In the genomic region with DNA sequence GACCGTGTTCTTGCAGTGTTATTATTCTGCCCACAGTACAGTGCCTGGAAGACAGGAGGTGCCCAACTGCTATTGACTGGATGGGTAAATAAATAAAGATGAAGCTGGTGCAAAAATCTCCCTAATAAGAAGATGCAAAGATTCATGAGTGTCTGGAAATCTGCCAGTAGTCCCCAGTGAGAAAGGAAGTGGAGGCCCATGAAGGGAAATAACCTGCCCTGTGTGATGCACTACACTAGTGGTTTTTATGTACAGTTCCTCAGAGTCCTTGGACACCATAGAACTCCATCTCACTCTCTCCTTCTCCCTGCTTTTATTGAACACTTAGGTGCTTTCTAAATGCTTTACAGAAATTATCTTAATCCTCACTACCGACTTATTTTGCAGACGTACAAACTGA, we compare ENCODE assay signal across 19 cellular contexts. TPM values are rescaled to one million over a fixed set of nuclear protein-coding genes. Genes with fewer than 3 reads are reported as not detected.
DNase-seq lines count a peak whose midpoint lies in the region; ATAC-seq and TF ChIP-seq lines count a peak whose summit lies in the region.
"Had no signal": no experiment of that assay in that cellular context is flagged by ENCODE, and none has a peak within 500 bp of the region (broad histone marks: within the 10 kb centered on the region; RNA-seq: fewer than 3 reads in every experiment).

No MANE protein-coding gene starts in this region.

- H3K4me3 ChIP-seq in CD4-positive, alpha-beta memory T cell (ENCODE audit: low read length in 2 of 2), result no peak overlapping the region
- H3K4me3 ChIP-seq: GM23338, heart left ventricle, Peyer's patch, skin epidermis had no signal

- DNase-seq in CD4-positive, alpha-beta memory T cell, result peak; percentile 43 to 56 (median 56)
- no peak for DNase-seq in activated CD8-positive, alpha-beta T cell treated with anti-CD3 and anti-CD28 coated beads, Interleukin-2, amount 10 ng/mL, durations not matched to agents 7 days and 5 days
- DNase-seq in DMS 273 treated with DMSO at 0.1 percent for 48 hours (lab: John Stamatoyannopoulos, UW) (no peak), NCI-H1092 (lab: John Stamatoyannopoulos, UW) (no peak), AG08396 (ENCODE audit: low spot score) (no peak), WTC11 (ENCODE audit: low spot score) (no peak)
- DNase-seq: activated T-cell treated with anti-CD3 and anti-CD28 coated beads for 4 hours, amniotic stem cell, DMS153, heart left ventricle, NCI-H187 treated with DMSO at 0.1 percent for 48 hours, NCI-H526, Peyer's patch, substantia nigra had no signal

- no peak for TF ChIP-seq CTCF in WTC11 (IDR thresholded peaks at IDR 0.05)

- H3K9me3 Mint-ChIP-seq in CD4-positive, alpha-beta memory T cell, result no peaks in the 10 kb centered on the region
- peaks cover 19% of the 10 kb centered on the region for H3K9me3 Mint-ChIP-seq in activated CD8-positive, alpha-beta T cell treated with anti-CD3 and anti-CD28 coated beads, Interleukin-2, amount 10 ng/mL, durations not matched to agents 7 days and 5 days (ENCODE audit: insufficient read depth)
- peaks cover 10% of the 10 kb centered on the region for H3K9me3 Mint-ChIP-seq in WTC11
- H3K9me3 Mint-ChIP-seq: GM23338 had no signal

- H3K4me1 ChIP-seq in CD4-positive, alpha-beta memory T cell (ENCODE audit: insufficient read depth, low read length), result peaks cover 28% of the 10 kb centered on the region

- ATAC-seq in GM18511 (IDR thresholded peaks at IDR 0.05; ENCODE audit: unreplicated experiment) (peak; percentile 77), HG02852 (IDR thresholded peaks at IDR 0.05; ENCODE audit: unreplicated experiment) (peak; percentile 71), WTC11 (no peak)
- ATAC-seq in activated CD8-positive, alpha-beta T cell treated with anti-CD3 and anti-CD28 coated beads, Interleukin-2, amount 10 ng/mL, durations not matched to agents 7 days and 5 days, result peak; percentile 33
- ATAC-seq: esophagus mucosa, GM23338, heart left ventricle had no signal

- H3K9me3 ChIP-seq in CD4-positive, alpha-beta memory T cell (ENCODE audit: control insufficient read depth in 1 of 2, low read length in 2 of 2), result no peaks in the 10 kb centered on the region
- H3K9me3 ChIP-seq: Peyer's patch had no signal

- POLR2A ChIA-PET in CD4-positive, alpha-beta memory T cell (lab: Charles Lee; ENCODE audit: partially characterized antibody), result interaction anchor here (1.0 kb wide), 1 partner anchor 8 kb away, joined by 3 read pairs; the partner anchor contains the start of gene SUCLG2
- POLR2A ChIA-PET in activated CD8-positive, alpha-beta T cell treated with anti-CD3 and anti-CD28 coated beads, Interleukin-2, amount 10 ng/mL, durations not matched to agents 7 days and 5 days (lab: Charles Lee), result no interaction called here
- POLR2A ChIA-PET in WTC11 (lab: Charles Lee), result no interaction called here

- H3K27ac ChIP-seq in CD4-positive, alpha-beta memory T cell (ENCODE audit: low read depth, low read length), result no peak overlapping the region
- H3K27ac ChIP-seq: heart left ventricle, Peyer's patch, skin epidermis had no signal

- no peaks in the 10 kb centered on the region for H3K36me3 ChIP-seq in CD4-positive, alpha-beta memory T cell (ENCODE audit: insufficient read depth, low read length)
- H3K36me3 ChIP-seq: heart left ventricle, Peyer's patch had no signal

- intact Hi-C loops in CD4-positive, alpha-beta memory T cell (cut with micrococcal nuclease), result no loop called here

- H3K36me3 Mint-ChIP-seq in CD4-positive, alpha-beta memory T cell, result no peaks in the 10 kb centered on the region
- peaks cover 27% of the 10 kb centered on the region for H3K36me3 Mint-ChIP-seq in activated CD8-positive, alpha-beta T cell treated with anti-CD3 and anti-CD28 coated beads, Interleukin-2, amount 10 ng/mL, durations not matched to agents 7 days and 5 days (ENCODE audit: low read depth)
- H3K36me3 Mint-ChIP-seq in WTC11, result peaks cover 3% of the 10 kb centered on the region; the same call in 1 of the 2 replicates

- no peaks in the 10 kb centered on the region for H3K27me3 Mint-ChIP-seq in CD4-positive, alpha-beta memory T cell
- no peaks in the 10 kb centered on the region for H3K27me3 Mint-ChIP-seq in activated CD8-positive, alpha-beta T cell treated with anti-CD3 and anti-CD28 coated beads, Interleukin-2, amount 10 ng/mL, durations not matched to agents 7 days and 5 days (ENCODE audit: low read depth)
- H3K27me3 Mint-ChIP-seq in WTC11 (ENCODE audit: low read depth), result no peaks in the 10 kb centered on the region

- CTCF ChIA-PET in CD4-positive, alpha-beta memory T cell (lab: Charles Lee; ENCODE audit: partially characterized antibody), result interaction anchor here (0.8 to 1.3 kb wide), 3 partner anchors 9 to 127 kb away, joined by 3 to 6 read pairs (median 3); no protein-coding TSS in a partner anchor
- CTCF ChIA-PET in activated CD8-positive, alpha-beta T cell treated with anti-CD3 and anti-CD28 coated beads, Interleukin-2, amount 10 ng/mL, durations not matched to agents 7 days and 5 days (lab: Charles Lee), result interaction anchor here (1.0 to 1.5 kb wide), 2 partner anchors 22 to 127 kb away, joined by 3 to 4 read pairs; no protein-coding TSS in a partner anchor
- CTCF ChIA-PET in WTC11 (lab: Charles Lee), result no interaction called here

- peak overlapping the region in 7 of 8 donors; percentile 3 to 72 (median 60) for H3K4me3 Mint-ChIP-seq in CD4-positive, alpha-beta memory T cell
- no peak overlapping the region for H3K4me3 Mint-ChIP-seq in activated CD8-positive, alpha-beta T cell treated with anti-CD3 and anti-CD28 coated beads, Interleukin-2, amount 10 ng/mL, durations not matched to agents 7 days and 5 days
- H3K4me3 Mint-ChIP-seq in WTC11, result no peak overlapping the region
- H3K4me3 Mint-ChIP-seq: GM23338 had no signal

- H3K27ac Mint-ChIP-seq in CD4-positive, alpha-beta memory T cell, result peak overlapping the region; percentile 17 to 85 (median 54)
- no peak overlapping the region for H3K27ac Mint-ChIP-seq in activated CD8-positive, alpha-beta T cell treated with anti-CD3 and anti-CD28 coated beads, Interleukin-2, amount 10 ng/mL, durations not matched to agents 7 days and 5 days
- no peak overlapping the region for H3K27ac Mint-ChIP-seq in WTC11
- H3K27ac Mint-ChIP-seq: GM23338 had no signal

- H3K27me3 ChIP-seq in CD4-positive, alpha-beta memory T cell (ENCODE audit: insufficient read depth, low read length), result no peaks in the 10 kb centered on the region
- H3K27me3 ChIP-seq: heart left ventricle, Peyer's patch had no signal

- peaks cover 32 to 52% (median 41%) of the 10 kb centered on the region in 4 donors for H3K4me1 Mint-ChIP-seq in CD4-positive, alpha-beta memory T cell
- peaks cover 34% of the 10 kb centered on the region for H3K4me1 Mint-ChIP-seq in activated CD8-positive, alpha-beta T cell treated with anti-CD3 and anti-CD28 coated beads, Interleukin-2, amount 10 ng/mL, durations not matched to agents 7 days and 5 days (ENCODE audit: low read depth)
- H3K4me1 Mint-ChIP-seq in WTC11, result peaks cover 8% of the 10 kb centered on the region

TF ChIP-seq in WTC11, 78 proteins besides CTCF, POLR2A, EP300 and RAD21 (continues in another document):
- TF ChIP-seq SMAD3 (CRISPR knock-in tag; IDR thresholded peaks at IDR 0.05; ENCODE audit: borderline replicate concordance) (no peak), PRDM15 (CRISPR knock-in tag; IDR thresholded peaks at IDR 0.05) (no peak)

RNA-seq across cellular contexts. Expression of gene SUCLG2, which starts 8.3 kb away (rescaled TPM):
- total RNA-seq in CD4-positive, alpha-beta memory T cell, result 10 to 100 TPM; 46.1 to 48.0 TPM
- 100 to 1,000 TPM in 1 of 2 donors, 10 to 100 TPM in 1; 65.5 to 114 TPM for polyA plus RNA-seq in CD4-positive, alpha-beta memory T cell
- total RNA-seq in activated CD8-positive, alpha-beta T cell treated with anti-CD3 and anti-CD28 coated beads, Interleukin-2, amount 10 ng/mL, durations not matched to agents 7 days and 5 days, result 10 to 100 TPM; 51.7 to 55.0 TPM
- 39.7 to 57.4 TPM (median 54.1 TPM) in 3 replicates for total RNA-seq in WTC11 (2021)

Comparison
In these comparisons a context has a peak if more than half of its experiments do, and no peak if none do; other contexts are left out.
1. DNase-seq: peak in CD4-positive, alpha-beta memory T cell (5 of 5); none in activated CD8-positive, alpha-beta T cell treated with anti-CD3 and anti-CD28 coated beads, Interleukin-2, amount 10 ng/mL, durations not matched to agents 7 days and 5 days (single experiment), DMS 273 treated with DMSO at 0.1 percent for 48 hours (single experiment), NCI-H1092 (single experiment), AG08396 (single experiment) and WTC11 (single experiment).
2. H3K27ac Mint-ChIP-seq: peak in CD4-positive, alpha-beta memory T cell (7 of 7); none in activated CD8-positive, alpha-beta T cell treated with anti-CD3 and anti-CD28 coated beads, Interleukin-2, amount 10 ng/mL, durations not matched to agents 7 days and 5 days (single experiment) and WTC11 (single experiment).
3. H3K4me3 Mint-ChIP-seq: peak in CD4-positive, alpha-beta memory T cell (7 of 8); none in activated CD8-positive, alpha-beta T cell treated with anti-CD3 and anti-CD28 coated beads, Interleukin-2, amount 10 ng/mL, durations not matched to agents 7 days and 5 days (single experiment) and WTC11 (single experiment).